Comparison of ENCODE assay signal across 41 cellular contexts in the genomic region with DNA sequence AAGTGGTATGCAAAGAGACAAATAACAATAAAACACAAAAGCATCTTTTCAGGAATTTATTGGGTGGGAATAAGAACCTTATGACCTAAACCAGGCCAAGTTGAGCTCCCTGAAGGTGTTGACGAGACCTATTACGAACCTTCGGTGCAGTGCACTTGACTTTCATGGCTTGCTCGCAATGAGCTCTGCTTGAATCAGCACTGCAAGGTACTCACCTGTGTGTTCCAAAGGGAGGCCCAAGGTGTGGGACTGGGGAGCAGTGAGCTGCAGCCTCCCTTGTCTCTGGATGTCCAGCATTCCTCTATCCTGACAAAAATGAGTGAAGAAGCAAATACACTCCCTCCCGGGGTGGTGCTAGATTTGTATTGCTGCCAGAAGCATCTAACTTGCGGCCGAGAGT. TPM values are rescaled to one million over a fixed set of nuclear protein-coding genes. Genes with fewer than 3 reads are reported as not detected.
"Had no signal": no experiment of that assay in that cellular context is flagged by ENCODE, and none has a peak within 500 bp of the region (broad histone marks: within the 10 kb centered on the region; RNA-seq: fewer than 3 reads in every experiment).

A gene (minus strand): TSS at position 303 of the 400 bp plus-strand sequence. CDS start 665 bp downstream, outside the sequence.

- H3K4me3 ChIP-seq: gastroesophageal sphincter, left ventricle myocardium inferior, lung, psoas muscle, sigmoid colon, stomach, tibial artery had no signal

- H2AFZ ChIP-seq: parathyroid adenoma had no signal

- H3K79me2 ChIP-seq: parathyroid adenoma had no signal

- H3K9me3 ChIP-seq: gastroesophageal sphincter, left ventricle myocardium inferior, psoas muscle, sigmoid colon, stomach, tibial artery had no signal

- DNase-seq: activated CD4-positive, alpha-beta T cell treated with anti-CD3 and anti-CD28 coated beads for 48 hours; activated CD4-positive, alpha-beta T cell treated with anti-CD3 and anti-CD28 coated beads, Interleukin-2, amount 50 U/mL, for 48 hours; activated CD8-positive, alpha-beta memory T cell treated with anti-CD3 and anti-CD28 coated beads, Interleukin-2, amount 50 U/mL, for 4 hours; activated gamma-delta T cell; activated naive CD4-positive, alpha-beta T cell treated with anti-CD3 and anti-CD28 coated beads, Interleukin-2, amount 10 ng/mL, durations not matched to agents 7 days and 5 days; activated T-cell treated with anti-CD3 and anti-CD28 coated beads, Interleukin-2, amount 50 U/mL, for 1 hour; amniotic stem cell; brain microvascular endothelial cell; cortex of kidney; effector memory CD8-positive, alpha-beta T cell; hippocampal formation; left ventricle myocardium inferior; naive thymus-derived CD4-positive, alpha-beta T cell; psoas muscle; sigmoid colon; small intestine; stimulated activated CD4-positive, alpha-beta T cell treated with anti-CD3 and anti-CD28 coated beads, Interleukin-4, amount 100 ng/mL, for 4 hours; stimulated activated CD8-positive, alpha-beta memory T cell treated with anti-CD3 and anti-CD28 coated beads, Interleukin-4, amount 100 ng/mL, for 48 hours; stimulated activated naive B cell treated with anti-CD40 and anti-IgM and Interleukin-4, amounts not matched to agents 10 μg/mL and 1 μg/mL and 100 μg/mL, for 72 hours; stomach; SW 1271; T-helper 9 cell; tibial artery had no signal

- FAIRE-seq: endothelial cell of umbilical vein, islet of Langerhans, small intestine, TTC549 had no signal

- H3K36me3 ChIP-seq: brain microvascular endothelial cell, gastroesophageal sphincter, left ventricle myocardium inferior, sigmoid colon, stomach, tibial artery had no signal

- H3K27ac ChIP-seq: brain microvascular endothelial cell, gastroesophageal sphincter, left ventricle myocardium inferior, parathyroid adenoma, psoas muscle, sigmoid colon, stomach, tibial artery, VCaP had no signal

- H3K27me3 Mint-ChIP-seq: activated naive CD4-positive, alpha-beta T cell treated with anti-CD3 and anti-CD28 coated beads, Interleukin-2, amount 10 ng/mL, durations not matched to agents 7 days and 5 days; effector memory CD8-positive, alpha-beta T cell had no signal

- H3K27ac Mint-ChIP-seq: activated naive CD4-positive, alpha-beta T cell treated with anti-CD3 and anti-CD28 coated beads, Interleukin-2, amount 10 ng/mL, durations not matched to agents 7 days and 5 days; activated T-helper 1 cell treated with anti-CD3 and anti-CD28 coated beads, Interleukin-12 subunit alpha, Interleukin-12 subunit beta, Interleukin-2, Interleukin-4 antibody, amounts not matched to agents 30 ng/mL and 10 ng/mL and 1 ng/mL, durations not matched to agents 14 hours and 24 hours and 36 hours; effector memory CD8-positive, alpha-beta T cell; naive thymus-derived CD4-positive, alpha-beta T cell; stimulated activated naive B cell treated with anti-CD40 and anti-IgM and Interleukin-4, amounts not matched to agents 10 μg/mL and 1 μg/mL and 100 μg/mL, for 72 hours; T-helper 1 cell treated with Interleukin-12 subunit alpha and Interleukin-12 subunit beta and Interleukin-4 antibody, amounts not matched to agents 30 μg/mL and 1 μg/mL, for 36 hours had no signal

- H3K4me1 ChIP-seq: left ventricle myocardium inferior, parathyroid adenoma, psoas muscle, stomach had no signal

- H3K9me3 Mint-ChIP-seq: activated naive CD4-positive, alpha-beta T cell treated with anti-CD3 and anti-CD28 coated beads, Interleukin-2, amount 10 ng/mL, durations not matched to agents 7 days and 5 days; activated T-helper 1 cell treated with anti-CD3 and anti-CD28 coated beads, Interleukin-12 subunit alpha, Interleukin-12 subunit beta, Interleukin-2, Interleukin-4 antibody, amounts not matched to agents 30 ng/mL and 10 ng/mL and 1 ng/mL, durations not matched to agents 14 hours and 24 hours and 36 hours; naive thymus-derived CD4-positive, alpha-beta T cell; stimulated activated naive B cell treated with anti-CD40 and anti-IgM and Interleukin-4, amounts not matched to agents 10 μg/mL and 1 μg/mL and 100 μg/mL, for 72 hours; T-helper 1 cell treated with Interleukin-12 subunit alpha and Interleukin-12 subunit beta and Interleukin-4 antibody, amounts not matched to agents 30 μg/mL and 1 μg/mL, for 36 hours had no signal

- H3K4me3 Mint-ChIP-seq: activated naive CD4-positive, alpha-beta T cell treated with anti-CD3 and anti-CD28 coated beads, Interleukin-2, amount 10 ng/mL, durations not matched to agents 7 days and 5 days; activated T-helper 1 cell treated with anti-CD3 and anti-CD28 coated beads, Interleukin-12 subunit alpha, Interleukin-12 subunit beta, Interleukin-2, Interleukin-4 antibody, amounts not matched to agents 30 ng/mL and 10 ng/mL and 1 ng/mL, durations not matched to agents 14 hours and 24 hours and 36 hours; effector memory CD8-positive, alpha-beta T cell; naive thymus-derived CD4-positive, alpha-beta T cell; stimulated activated naive B cell treated with anti-CD40 and anti-IgM and Interleukin-4, amounts not matched to agents 10 μg/mL and 1 μg/mL and 100 μg/mL, for 72 hours; T-helper 1 cell treated with Interleukin-12 subunit alpha and Interleukin-12 subunit beta and Interleukin-4 antibody, amounts not matched to agents 30 μg/mL and 1 μg/mL, for 36 hours had no signal

- H3K4me1 Mint-ChIP-seq: activated naive CD4-positive, alpha-beta T cell treated with anti-CD3 and anti-CD28 coated beads, Interleukin-2, amount 10 ng/mL, durations not matched to agents 7 days and 5 days; naive thymus-derived CD4-positive, alpha-beta T cell; stimulated activated naive B cell treated with anti-CD40 and anti-IgM and Interleukin-4, amounts not matched to agents 10 μg/mL and 1 μg/mL and 100 μg/mL, for 72 hours had no signal

- H3K27me3 ChIP-seq: brain microvascular endothelial cell, gastroesophageal sphincter, sigmoid colon, stomach, tibial artery had no signal

- H3K36me3 Mint-ChIP-seq: activated naive CD4-positive, alpha-beta T cell treated with anti-CD3 and anti-CD28 coated beads, Interleukin-2, amount 10 ng/mL, durations not matched to agents 7 days and 5 days; naive thymus-derived CD4-positive, alpha-beta T cell; stimulated activated naive B cell treated with anti-CD40 and anti-IgM and Interleukin-4, amounts not matched to agents 10 μg/mL and 1 μg/mL and 100 μg/mL, for 72 hours had no signal

- H3K9ac ChIP-seq: parathyroid adenoma had no signal

RNA-seq across cellular contexts. Expression of the gene that starts here (rescaled TPM):
- total RNA-seq: activated CD8-positive, alpha-beta memory T cell treated with anti-CD3 and anti-CD28 coated beads for 36 hours; activated T-helper 1 cell treated with anti-CD3 and anti-CD28 coated beads, Interleukin-12 subunit alpha, Interleukin-12 subunit beta, Interleukin-2, Interleukin-4 antibody, amounts not matched to agents 30 ng/mL and 10 ng/mL and 1 ng/mL, durations not matched to agents 14 hours and 24 hours and 36 hours; astrocyte; cardiac septum; chondrocyte; endothelial cell of umbilical vein; fibroblast of lung; fibroblast of villous mesenchyme; gastroesophageal sphincter; left ventricle myocardium inferior; lung; naive thymus-derived CD4-positive, alpha-beta T cell; psoas muscle; sigmoid colon; stomach; urinary bladder had no signal
- polyA plus RNA-seq: endothelial cell of umbilical vein; esophagus; fibroblast of lung; lung; naive thymus-derived CD4-positive, alpha-beta T cell; neural cell; psoas muscle; sigmoid colon; small intestine; stomach; urinary bladder had no signal
